In the genomic region with DNA sequence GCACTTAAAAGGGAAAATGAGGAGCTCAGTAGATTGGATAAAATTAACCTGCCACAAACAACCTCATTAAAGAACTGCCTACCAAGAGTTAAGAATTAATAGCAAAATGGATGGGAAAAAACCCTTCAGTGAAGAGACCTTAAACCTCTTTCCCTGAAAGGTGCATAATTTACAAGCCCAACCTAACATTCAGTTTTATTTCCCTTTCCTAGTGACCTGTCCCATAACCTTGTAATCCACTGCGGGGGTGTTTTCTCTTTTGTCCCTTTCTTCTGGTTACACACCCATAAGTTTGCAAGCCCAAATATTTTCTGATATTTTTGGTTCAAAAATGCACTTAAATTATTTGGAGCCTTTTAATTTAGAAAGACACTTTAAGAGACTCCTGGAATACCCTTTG, we compare ENCODE assay signal across 15 cellular contexts. TPM values are rescaled to one million over a fixed set of nuclear protein-coding genes. Genes with fewer than 3 reads are reported as not detected.
"Had no signal": no experiment of that assay in that cellular context is flagged by ENCODE, and none has a peak within 500 bp of the region (broad histone marks: within the 10 kb centered on the region; RNA-seq: fewer than 3 reads in every experiment).

No MANE protein-coding gene starts in this region.

- H3K4me1 Mint-ChIP-seq: immature natural killer cell had no signal

- H3K4me3 Mint-ChIP-seq: immature natural killer cell; natural killer cell treated with Interleukin-12 subunit alpha and Interleukin-12 subunit beta and Interleukin-15 and Interleukin-18, amount 100 ng/mL, for 72 hours had no signal

- H3K36me3 Mint-ChIP-seq: immature natural killer cell had no signal

- DNase-seq: dermis blood vessel endothelial cell; esophagus squamous epithelium; foreskin fibroblast; immature natural killer cell; left ventricle myocardium inferior; mesenchymal stem cell; midbrain; posterior cingulate gyrus; small intestine; stimulated activated CD4-positive, alpha-beta T cell treated with anti-CD3 and anti-CD28 coated beads, Interleukin-2, amount 100 ng/mL, for 48 hours; stimulated activated naive CD4-positive, alpha-beta T cell treated with Interleukin-2 at 50 U/mL for 16 hours; upper lobe of left lung; uterus had no signal

- ATAC-seq: gastroesophageal sphincter; natural killer cell treated with Interleukin-12 subunit alpha and Interleukin-12 subunit beta and Interleukin-15 and Interleukin-18, amount 100 ng/mL, for 72 hours had no signal

- H3K9me3 Mint-ChIP-seq: immature natural killer cell; natural killer cell treated with Interleukin-12 subunit alpha and Interleukin-12 subunit beta and Interleukin-15 and Interleukin-18, amount 100 ng/mL, for 72 hours had no signal

- H3K27ac Mint-ChIP-seq: immature natural killer cell; natural killer cell treated with Interleukin-12 subunit alpha and Interleukin-12 subunit beta and Interleukin-15 and Interleukin-18, amount 100 ng/mL, for 72 hours had no signal

RNA-seq across cellular contexts. Expression of gene SKIDA1, which starts 21.9 kb away (rescaled TPM):
- total RNA-seq: natural killer cell treated with Interleukin-12 subunit alpha and Interleukin-12 subunit beta and Interleukin-15 and Interleukin-18, amount 100 ng/mL, for 72 hours had no signal
